ENCODE assay signal across 8 cellular contexts in genomic region chr1:150575072-150575489, GRCh38. TPM values are rescaled to one million over a fixed set of nuclear protein-coding genes. Genes with fewer than 3 reads are reported as not detected.
DNase-seq lines count a peak whose midpoint lies in the region; ATAC-seq and TF ChIP-seq lines count a peak whose summit lies in the region.

No MANE protein-coding gene starts in this region.

- H3K9me2 ChIP-seq in GM23338 (ENCODE audit: insufficient read depth), result no peaks in the 10 kb centered on the region

- H3K27me3 ChIP-seq in GM23338 (ENCODE audit: insufficient read depth), result no peaks in the 10 kb centered on the region
- no peaks in the 10 kb centered on the region for H3K27me3 ChIP-seq in smooth muscle cell (ENCODE audit: low read depth)

- H3K27me3 Mint-ChIP-seq in GM23338 (ENCODE audit: insufficient read depth, low read depth, poor library complexity), result peaks cover 54% of the 10 kb centered on the region
- H3K27me3 Mint-ChIP-seq in activated CD8-positive, alpha-beta T cell treated with anti-CD3 and anti-CD28 coated beads, Interleukin-2, amount 10 ng/mL, durations not matched to agents 7 days and 5 days (ENCODE audit: low read depth), result no peaks in the 10 kb centered on the region

- DNase-seq in GM23338 (ENCODE audit: low spot score), result no peak
- no peak for DNase-seq in activated CD8-positive, alpha-beta T cell treated with anti-CD3 and anti-CD28 coated beads, Interleukin-2, amount 10 ng/mL, durations not matched to agents 7 days and 5 days
- DNase-seq in left ventricle myocardium superior, result no peak
- no peak for DNase-seq in smooth muscle cell (lab: John Stamatoyannopoulos, UW; ENCODE audit: unreplicated experiment)
- no peak for DNase-seq in NCI-H1048 (lab: John Stamatoyannopoulos, UW)
- DNase-seq in NCI-H2227 treated with DMSO at 0.1 percent for 48 hours (lab: John Stamatoyannopoulos, UW), result no peak
- DNase-seq in stimulated activated CD4-positive, alpha-beta T cell treated with anti-CD3 and anti-CD28 coated beads, Interleukin-4, amount 100 ng/mL, for 4 hours, result no peak
- DNase-seq in NCI-H1694 (lab: John Stamatoyannopoulos, UW), result no peak

- peaks cover 80% of the 10 kb centered on the region for H3K79me2 ChIP-seq in GM23338 (replicated peaks; ENCODE audit: insufficient read depth)
- H3K79me2 ChIP-seq in smooth muscle cell (ENCODE audit: low read depth), result peaks cover 86% of the 10 kb centered on the region

- H3K36me3 ChIP-seq in GM23338 (ENCODE audit: insufficient read depth) (peaks cover 58% of the 10 kb centered on the region), smooth muscle cell (ENCODE audit: low read depth) (peaks cover 32% of the 10 kb centered on the region)

- H4K20me1 ChIP-seq in GM23338 (replicated peaks; ENCODE audit: insufficient read depth) (peaks cover 54% of the 10 kb centered on the region), smooth muscle cell (ENCODE audit: low read depth) (peaks cover 93% of the 10 kb centered on the region)

- ATAC-seq in GM23338 (no peak), left ventricle myocardium superior (peak; percentile 31)
- no peak for ATAC-seq in activated CD8-positive, alpha-beta T cell treated with anti-CD3 and anti-CD28 coated beads, Interleukin-2, amount 10 ng/mL, durations not matched to agents 7 days and 5 days

- peak overlapping the region; percentile 92 for H3K4me2 ChIP-seq in GM23338
- H3K4me2 ChIP-seq in smooth muscle cell, result peak overlapping the region; percentile 83

- TF ChIP-seq CTCF in GM23338 (conservative IDR thresholded peaks at IDR 0.05; ENCODE audit: low read depth in 2 of 2), result no peak
- TF ChIP-seq CTCF in smooth muscle cell (IDR thresholded peaks at IDR 0.05; ENCODE audit: borderline replicate concordance, insufficient read depth, poor library complexity, severe bottlenecking), result no peak

- H3K4me3 ChIP-seq in GM23338 (peak overlapping the region; percentile 96), smooth muscle cell (peak overlapping the region; percentile 92)

- peak overlapping the region; percentile 99 for H3K4me3 Mint-ChIP-seq in GM23338
- peak overlapping the region; percentile 97 for H3K4me3 Mint-ChIP-seq in activated CD8-positive, alpha-beta T cell treated with anti-CD3 and anti-CD28 coated beads, Interleukin-2, amount 10 ng/mL, durations not matched to agents 7 days and 5 days

- peak overlapping the region; percentile 100 for H3K27ac ChIP-seq in GM23338 (ENCODE audit: low read depth)
- peak overlapping the region; percentile 96 for H3K27ac ChIP-seq in smooth muscle cell (ENCODE audit: low read depth)

- H3K9ac ChIP-seq in smooth muscle cell (ENCODE audit: low read depth), result peak overlapping the region; percentile 99

- H3K9me3 ChIP-seq in smooth muscle cell (replicated peaks; ENCODE audit: low read depth), result no peaks in the 10 kb centered on the region

- peaks cover 47% of the 10 kb centered on the region for H3K4me1 Mint-ChIP-seq in GM23338
- H3K4me1 Mint-ChIP-seq in activated CD8-positive, alpha-beta T cell treated with anti-CD3 and anti-CD28 coated beads, Interleukin-2, amount 10 ng/mL, durations not matched to agents 7 days and 5 days (ENCODE audit: low read depth), result peaks cover 61% of the 10 kb centered on the region

- peaks cover 60% of the 10 kb centered on the region for H3F3A ChIP-seq in GM23338 (replicated peaks; ENCODE audit: low read depth)
- peaks cover 67% of the 10 kb centered on the region for H3F3A ChIP-seq in smooth muscle cell (ENCODE audit: low read depth)

- intact Hi-C loops in left ventricle myocardium superior (cut with micrococcal nuclease), result loop anchor here (5.0 kb wide), 1 partner anchor 47 kb away; no protein-coding TSS in a partner anchor

- WGBS in smooth muscle cell (ENCODE audit: low lambda C conversion rate), result 70% methylated on average over 4 of the region's 4 CpGs

- no peak overlapping the region for H2AFZ ChIP-seq in GM23338
- no peak overlapping the region for H2AFZ ChIP-seq in smooth muscle cell (ENCODE audit: low read depth)

- H3K36me3 Mint-ChIP-seq in GM23338 (ENCODE audit: low read depth), result peaks cover 91% of the 10 kb centered on the region
- H3K36me3 Mint-ChIP-seq in activated CD8-positive, alpha-beta T cell treated with anti-CD3 and anti-CD28 coated beads, Interleukin-2, amount 10 ng/mL, durations not matched to agents 7 days and 5 days (ENCODE audit: low read depth), result peaks cover 83% of the 10 kb centered on the region

- H3K27ac Mint-ChIP-seq in GM23338, result peak overlapping the region; percentile 74; the same call in 1 of the 2 replicates
- peak overlapping the region; percentile 68 for H3K27ac Mint-ChIP-seq in activated CD8-positive, alpha-beta T cell treated with anti-CD3 and anti-CD28 coated beads, Interleukin-2, amount 10 ng/mL, durations not matched to agents 7 days and 5 days

- POLR2A ChIA-PET in activated CD8-positive, alpha-beta T cell treated with anti-CD3 and anti-CD28 coated beads, Interleukin-2, amount 10 ng/mL, durations not matched to agents 7 days and 5 days (lab: Charles Lee), result interaction anchor here (4.5 to 19.3 kb wide), 4 partner anchors 11 to 688 kb away, joined by 20 to 1108 read pairs (median 125); partner anchors contain the start of gene ENSA

- CTCF ChIA-PET in activated CD8-positive, alpha-beta T cell treated with anti-CD3 and anti-CD28 coated beads, Interleukin-2, amount 10 ng/mL, durations not matched to agents 7 days and 5 days (lab: Charles Lee), result interaction anchor here (0.9 to 13.3 kb wide), 3 partner anchors 10 to 319 kb away, joined by 3 to 412 read pairs (median 36); no protein-coding TSS in a partner anchor

- peaks cover 8% of the 10 kb centered on the region; the same call in 1 of the 3 replicates for H3K9me3 Mint-ChIP-seq in GM23338
- H3K9me3 Mint-ChIP-seq in activated CD8-positive, alpha-beta T cell treated with anti-CD3 and anti-CD28 coated beads, Interleukin-2, amount 10 ng/mL, durations not matched to agents 7 days and 5 days (ENCODE audit: insufficient read depth), result no peaks in the 10 kb centered on the region

- H3K4me1 ChIP-seq in GM23338 (ENCODE audit: insufficient read depth) (peaks cover 39% of the 10 kb centered on the region), smooth muscle cell (ENCODE audit: low read depth) (peaks cover 28% of the 10 kb centered on the region)

TF ChIP-seq in GM23338, 12 proteins besides CTCF, POLR2A, EP300 and RAD21:
- TF ChIP-seq ZNF114 (CRISPR knock-in tag; IDR thresholded peaks at IDR 0.05), result no peak
- no peak for TF ChIP-seq EZH2 (IDR thresholded peaks at IDR 0.05; ENCODE audit: low read depth, unreplicated experiment)
- TF ChIP-seq REST (IDR thresholded peaks at IDR 0.05; ENCODE audit: unreplicated experiment), result no peak

RNA-seq across cellular contexts. Expression of gene MCL1, which starts 4.3 kb away (rescaled TPM):
- total RNA-seq in GM23338 (2014; rRNA removed; shearing (Covaris generic)), result 237 and 244 TPM in 2 replicates
- polyA plus RNA-seq in GM23338 (2016; fragmentation: Nextera tagmentation; extraction: Ambion mirVana) (46.7 and 55.3 TPM in 2 replicates), smooth muscle cell (224 and 247 TPM in 2 replicates)
- total RNA-seq in activated CD8-positive, alpha-beta T cell treated with anti-CD3 and anti-CD28 coated beads, Interleukin-2, amount 10 ng/mL, durations not matched to agents 7 days and 5 days, result 100 to 1,000 TPM; 249 to 261 TPM
- total RNA-seq in left ventricle myocardium superior (93.5 TPM), smooth muscle cell (519 and 630 TPM in 2 replicates)

RNA-seq across cellular contexts. Expression of gene ADAMTSL4, which starts 25.9 kb away (rescaled TPM):
- 3.6 and 5.3 TPM in 2 replicates for total RNA-seq in GM23338 (2014; rRNA removed; shearing (Covaris generic))
- polyA plus RNA-seq in GM23338 (2016; fragmentation: Nextera tagmentation; extraction: Ambion mirVana) (4.6 and 5.8 TPM in 2 replicates), smooth muscle cell (8.4 and 20.8 TPM in 2 replicates)
- total RNA-seq in activated CD8-positive, alpha-beta T cell treated with anti-CD3 and anti-CD28 coated beads, Interleukin-2, amount 10 ng/mL, durations not matched to agents 7 days and 5 days, result not detected
- total RNA-seq in left ventricle myocardium superior (77.7 TPM), smooth muscle cell (2.4 and 6.4 TPM in 2 replicates)

RNA-seq across cellular contexts. Expression of gene ENSA, which starts 54.3 kb away (rescaled TPM):
- 143 and 200 TPM in 2 replicates for total RNA-seq in GM23338 (2014; rRNA removed; shearing (Covaris generic))
- polyA plus RNA-seq in GM23338 (2016; fragmentation: Nextera tagmentation; extraction: Ambion mirVana) (114 and 121 TPM in 2 replicates), smooth muscle cell (31.3 and 54.7 TPM in 2 replicates)
- 100 to 1,000 TPM; 208 to 214 TPM for total RNA-seq in activated CD8-positive, alpha-beta T cell treated with anti-CD3 and anti-CD28 coated beads, Interleukin-2, amount 10 ng/mL, durations not matched to agents 7 days and 5 days
- total RNA-seq in left ventricle myocardium superior (126 TPM), smooth muscle cell (63.5 and 66.3 TPM in 2 replicates)

RNA-seq across cellular contexts. Expression of gene FALEC, which starts 59.5 kb away (rescaled TPM):
- total RNA-seq in GM23338 (2014; rRNA removed; shearing (Covaris generic)), result not detected in 2 replicates
- 1.7 and 2.6 TPM in 2 replicates for polyA plus RNA-seq in GM23338 (2016; fragmentation: Nextera tagmentation; extraction: Ambion mirVana)
- total RNA-seq in activated CD8-positive, alpha-beta T cell treated with anti-CD3 and anti-CD28 coated beads, Interleukin-2, amount 10 ng/mL, durations not matched to agents 7 days and 5 days, result not detected
- not detected for total RNA-seq in left ventricle myocardium superior
- not detected in 2 replicates for total RNA-seq in smooth muscle cell
- polyA plus RNA-seq in smooth muscle cell, result 0.62 and 1.2 TPM in 2 replicates

Comparison
In these comparisons a context has a peak if more than half of its experiments do, and no peak if none do; other contexts are left out.
1. RNA of gene ADAMTSL4, which starts 25.9 kb away (total RNA-seq): 77.7 TPM in left ventricle myocardium superior (single experiment); 2.4 to 6.4 TPM in smooth muscle cell, 3.6 to 5.3 TPM in GM23338 and not detected in activated CD8-positive, alpha-beta T cell treated with anti-CD3 and anti-CD28 coated beads, Interleukin-2, amount 10 ng/mL, durations not matched to agents 7 days and 5 days; every median in the first group is over 10 times any median in the second.